15 cellular contexts compared by ENCODE assay signal in genomic region chr12:95637471-95638155, GRCh38.
A peak's percentile ranks its signal among the peaks of the same experiment; 100 is the strongest.
DNase-seq lines count a peak whose midpoint lies in the region; ATAC-seq and TF ChIP-seq lines count a peak whose summit lies in the region.
"Had no signal": no experiment of that assay in that cellular context is flagged by ENCODE, and none has a peak within 500 bp of the region (broad histone marks: within the 10 kb centered on the region; RNA-seq: fewer than 3 reads in every experiment).

No MANE protein-coding gene starts in this region.

- H3K4me3 Mint-ChIP-seq in HFFc6 (peak overlapping the region; percentile 63), WTC11 (no peak overlapping the region)
- H3K4me3 Mint-ChIP-seq: activated naive CD4-positive, alpha-beta T cell treated with anti-CD3 and anti-CD28 coated beads, Interleukin-2, amount 10 ng/mL, durations not matched to agents 7 days and 5 days; natural killer cell had no signal

- H3K27me3 Mint-ChIP-seq in HFFc6 (ENCODE audit: insufficient read depth) (peaks cover 3% of the 10 kb centered on the region), WTC11 (ENCODE audit: low read depth) (no peaks in the 10 kb centered on the region)
- H3K27me3 Mint-ChIP-seq: activated naive CD4-positive, alpha-beta T cell treated with anti-CD3 and anti-CD28 coated beads, Interleukin-2, amount 10 ng/mL, durations not matched to agents 7 days and 5 days had no signal

- H3F3A ChIP-seq in SK-N-SH (replicated peaks; ENCODE audit: insufficient read depth) = no peaks in the 10 kb centered on the region

- CTCF ChIA-PET in WTC11 (lab: Charles Lee) = no interaction called here
- CTCF ChIA-PET in SK-N-SH (lab: Yijun Ruan, JAX) = no interaction called here

- H4K20me1 ChIP-seq in SK-N-SH (ENCODE audit: insufficient read depth) = no peaks in the 10 kb centered on the region

- POLR2A ChIA-PET in WTC11 (lab: Charles Lee) (no interaction called here), SK-N-SH (lab: Yijun Ruan, JAX) (no interaction called here)

- no peaks in the 10 kb centered on the region for H3K27me3 ChIP-seq in skeletal muscle tissue (ENCODE audit: control insufficient read depth in 3 of 3, insufficient read depth in 3 of 3, low read length in 3 of 3)
- H3K27me3 ChIP-seq in SK-N-SH (ENCODE audit: insufficient read depth) = no peaks in the 10 kb centered on the region
- H3K27me3 ChIP-seq: colonic mucosa, spleen, thyroid gland had no signal

- H3K36me3 Mint-ChIP-seq in HFFc6 (ENCODE audit: low read depth) (peaks cover 13% of the 10 kb centered on the region), WTC11 (peaks cover 10% of the 10 kb centered on the region)
- H3K36me3 Mint-ChIP-seq: activated naive CD4-positive, alpha-beta T cell treated with anti-CD3 and anti-CD28 coated beads, Interleukin-2, amount 10 ng/mL, durations not matched to agents 7 days and 5 days; natural killer cell had no signal

- peaks cover 4 to 6% (median 5%) of the 10 kb centered on the region in 3 donors for H3K4me1 ChIP-seq in skeletal muscle tissue (ENCODE audit: control insufficient read depth in 3 of 3, insufficient read depth in 3 of 3, low read length in 3 of 3)
- H3K4me1 ChIP-seq in SK-N-SH (ENCODE audit: control insufficient read depth in 1 of 2, insufficient read depth in 2 of 2, low read depth in 1 of 2, low read length in 1 of 2) = peaks cover 0 to 4% of the 10 kb centered on the region in 2 experiments; a peak in 1 of 4 replicates
- H3K4me1 ChIP-seq: gastrocnemius medialis, spleen had no signal

- H3K27ac ChIP-seq in skeletal muscle tissue (ENCODE audit: low read depth, low read length) (peak overlapping the region; percentile 40), SK-N-SH (ENCODE audit: low read depth in 2 of 2, low read length in 1 of 2) (no peak overlapping the region)
- H3K27ac ChIP-seq: colonic mucosa, gastrocnemius medialis, spleen, thyroid gland had no signal

- DNase-seq in HFFc6 = peak; percentile 94
- DNase-seq in WTC11 (ENCODE audit: low spot score) = no peak
- DNase-seq in fibroblast of the aortic adventitia (ENCODE audit: low read depth) = peak; percentile 94
- DNase-seq in RKO (ENCODE audit: low spot score) = no peak
- no peak for DNase-seq in HPDE6-E6E7 (ENCODE audit: extremely low spot score)
- no peak for DNase-seq in SK-N-SH
- DNase-seq: activated naive CD4-positive, alpha-beta T cell treated with anti-CD3 and anti-CD28 coated beads, Interleukin-2, amount 10 ng/mL, durations not matched to agents 7 days and 5 days; colonic mucosa; gastrocnemius medialis; left cardiac atrium; natural killer cell; spleen; thyroid gland had no signal

- no peak overlapping the region for H2AFZ ChIP-seq in SK-N-SH (ENCODE audit: low read depth)

- TF ChIP-seq EP300 in SK-N-SH (IDR thresholded peaks at IDR 0.05; ENCODE audit: borderline replicate concordance in 1 of 2, low read depth in 1 of 2, low read length in 1 of 2) = no peak

- 32% methylated on average over 8 of the region's 8 CpGs for WGBS in SK-N-SH (ENCODE audit: low lambda C conversion rate)

- no peaks in the 10 kb centered on the region for H3K79me2 ChIP-seq in SK-N-SH (ENCODE audit: insufficient read depth)

- H3K9me2 ChIP-seq in SK-N-SH = no peaks in the 10 kb centered on the region

- no peak overlapping the region; the same call in 1 of the 2 replicates for H3K4me2 ChIP-seq in SK-N-SH

- no peak overlapping the region for H3K9ac ChIP-seq in skeletal muscle tissue (ENCODE audit: low read depth in 1 of 3, low read length in 3 of 3)
- no peak overlapping the region for H3K9ac ChIP-seq in SK-N-SH

- H3K27ac Mint-ChIP-seq in HFFc6 (peak overlapping the region; percentile 93), WTC11 (peak overlapping the region; percentile 4; the same call in 1 of the 2 replicates)
- H3K27ac Mint-ChIP-seq: activated naive CD4-positive, alpha-beta T cell treated with anti-CD3 and anti-CD28 coated beads, Interleukin-2, amount 10 ng/mL, durations not matched to agents 7 days and 5 days; natural killer cell had no signal

- H3K4me3 ChIP-seq in fibroblast of the aortic adventitia (ENCODE audit: low read depth, low read length) = no peak overlapping the region
- peak overlapping the region in 1 of 3 donors; percentile 46 for H3K4me3 ChIP-seq in skeletal muscle tissue (ENCODE audit: low read length in 3 of 3)
- H3K4me3 ChIP-seq in SK-N-SH (ENCODE audit: low read depth in 2 of 2, low read length in 1 of 2) = no peak overlapping the region
- H3K4me3 ChIP-seq: colonic mucosa, spleen, thyroid gland had no signal

- TF ChIP-seq CTCF in HFFc6 (IDR thresholded peaks at IDR 0.05) (no peak), WTC11 (IDR thresholded peaks at IDR 0.05) (no peak), fibroblast of the aortic adventitia (IDR thresholded peaks at IDR 0.05; ENCODE audit: insufficient read depth, low read length) (no peak), SK-N-SH (IDR thresholded peaks at IDR 0.05) (no peak)

- peaks cover 81% of the 10 kb centered on the region for H3K4me1 Mint-ChIP-seq in HFFc6 (ENCODE audit: low read depth)
- no peaks in the 10 kb centered on the region for H3K4me1 Mint-ChIP-seq in WTC11
- H3K4me1 Mint-ChIP-seq: activated naive CD4-positive, alpha-beta T cell treated with anti-CD3 and anti-CD28 coated beads, Interleukin-2, amount 10 ng/mL, durations not matched to agents 7 days and 5 days had no signal

- H3K36me3 ChIP-seq in skeletal muscle tissue (ENCODE audit: control insufficient read depth in 3 of 3, insufficient read depth in 3 of 3, low read length in 3 of 3) = no peaks in the 10 kb centered on the region
- no peaks in the 10 kb centered on the region for H3K36me3 ChIP-seq in SK-N-SH (replicated peaks in 1 of 2; ENCODE audit: control insufficient read depth in 1 of 2, insufficient read depth in 2 of 2, low read length in 1 of 2)
- H3K36me3 ChIP-seq: colonic mucosa, gastrocnemius medialis, spleen, thyroid gland had no signal

- no peaks in the 10 kb centered on the region for H3K9me3 ChIP-seq in skeletal muscle tissue (ENCODE audit: control insufficient read depth in 3 of 3, low read length in 3 of 3)
- H3K9me3 ChIP-seq in SK-N-SH = no peaks in the 10 kb centered on the region
- H3K9me3 ChIP-seq: colonic mucosa, gastrocnemius medialis, thyroid gland had no signal

- H3K9me3 Mint-ChIP-seq in HFFc6 (peaks cover 8% of the 10 kb centered on the region), WTC11 (peaks cover 9% of the 10 kb centered on the region)
- H3K9me3 Mint-ChIP-seq: activated naive CD4-positive, alpha-beta T cell treated with anti-CD3 and anti-CD28 coated beads, Interleukin-2, amount 10 ng/mL, durations not matched to agents 7 days and 5 days; natural killer cell had no signal

- ATAC-seq in WTC11 = no peak
- ATAC-seq: left cardiac atrium, natural killer cell, Right ventricle myocardium inferior had no signal

- TF ChIP-seq RAD21 in SK-N-SH (IDR thresholded peaks at IDR 0.05; ENCODE audit: low read length) = no peak

TF ChIP-seq in WTC11, 78 proteins besides CTCF, POLR2A, EP300 and RAD21:
- no peak for TF ChIP-seq USF1 (CRISPR knock-in tag; IDR thresholded peaks at IDR 0.05)
- TF ChIP-seq ZNF263 (CRISPR knock-in tag; IDR thresholded peaks at IDR 0.05; ENCODE audit: low read depth) = no peak
- TF ChIP-seq SMAD3 (CRISPR knock-in tag; IDR thresholded peaks at IDR 0.05; ENCODE audit: borderline replicate concordance) = no peak
- no peak for TF ChIP-seq PREB (CRISPR knock-in tag; IDR thresholded peaks at IDR 0.05; ENCODE audit: borderline replicate concordance)
- no peak for TF ChIP-seq NFE2L1 (CRISPR knock-in tag; IDR thresholded peaks at IDR 0.05)
TF ChIP-seq in WTC11: peak in this region for 0.

TF ChIP-seq in SK-N-SH, 30 proteins besides CTCF, POLR2A, EP300 and RAD21:
- no peak for TF ChIP-seq NFIC (IDR thresholded peaks at IDR 0.05; ENCODE audit: borderline replicate concordance)

Comparison
In these comparisons a context has a peak if more than half of its experiments do, and no peak if none do; other contexts are left out.
1. DNase-seq: peak in HFFc6 (single experiment) and fibroblast of the aortic adventitia (single experiment); none in WTC11 (single experiment), RKO (single experiment), HPDE6-E6E7 (single experiment) and SK-N-SH (single experiment).